Comparison of ENCODE assay signal across 8 cellular contexts in genomic region chr2:165793161-165793778, GRCh38. TPM values are rescaled to one million over a fixed set of nuclear protein-coding genes. Genes with fewer than 3 reads are reported as not detected.
DNase-seq lines count a peak whose midpoint lies in the region; ATAC-seq and TF ChIP-seq lines count a peak whose summit lies in the region.

No MANE protein-coding gene starts in this region.

- peaks cover 0 to 4% of the 10 kb centered on the region in 2 donors for H3K4me1 ChIP-seq in neuronal stem cell (ENCODE audit: control insufficient read depth in 2 of 2, insufficient read depth in 1 of 2, low read depth in 1 of 2, low read length in 2 of 2)

- H2AK5ac ChIP-seq in neuronal stem cell (ENCODE audit: low read depth, low read length) = no peak overlapping the region

- no peak overlapping the region for H2BK5ac ChIP-seq in neuronal stem cell (ENCODE audit: low read length)

- H3K18ac ChIP-seq in neuronal stem cell (ENCODE audit: low read length) = peak overlapping the region; percentile 64

- H3K9me3 ChIP-seq in neuronal stem cell (replicated peaks in 1 of 2; ENCODE audit: control insufficient read depth in 2 of 2, insufficient read depth in 1 of 2, low read depth in 1 of 2, low read length in 2 of 2) = peaks cover 0 to 12% of the 10 kb centered on the region in 2 donors

- no peak overlapping the region for H3K9ac ChIP-seq in neuronal stem cell (ENCODE audit: low read depth, low read length, poor library complexity)

- no peak overlapping the region for H4K8ac ChIP-seq in neuronal stem cell (ENCODE audit: low read depth, low read length)

- H3K4me2 ChIP-seq in neuronal stem cell (ENCODE audit: insufficient read depth, low read length, poor library complexity, severe bottlenecking) = peak overlapping the region; percentile 96

- no peak overlapping the region for H2BK15ac ChIP-seq in neuronal stem cell (ENCODE audit: low read length)

- peak overlapping the region; percentile 71 for H3K14ac ChIP-seq in neuronal stem cell (ENCODE audit: low read length)

- H2AFZ ChIP-seq in neuronal stem cell (ENCODE audit: low read length) = peak overlapping the region; percentile 81

- WGBS in neuronal stem cell (ENCODE audit: extremely low coverage in 2 of 2, insufficient read length in 2 of 2, insufficient replicate concordance in 1 of 2), 2 donors = no CpG with 5 or more reads among the region's 35 CpGs

- H2BK12ac ChIP-seq in neuronal stem cell (ENCODE audit: low read length) = no peak overlapping the region

- no peak for TF ChIP-seq CTCF in VCaP (conservative IDR thresholded peaks at IDR 0.05)
- no peak for TF ChIP-seq CTCF in fibroblast of mammary gland (conservative IDR thresholded peaks at IDR 0.05; ENCODE audit: control insufficient read depth, insufficient read depth, low read depth, low read length)

- no peaks in the 10 kb centered on the region for H3K36me3 ChIP-seq in neuronal stem cell (replicated peaks in 1 of 2; ENCODE audit: control insufficient read depth in 2 of 2, insufficient read depth in 2 of 2, low read length in 2 of 2)

- ATAC-seq in HG02642 (IDR thresholded peaks at IDR 0.05; ENCODE audit: poor library complexity, unreplicated experiment) (peak; percentile 18), HG03039 (IDR thresholded peaks at IDR 0.05; ENCODE audit: unreplicated experiment) (no peak)

- H3K4me3 ChIP-seq in fibroblast of mammary gland (ENCODE audit: control insufficient read depth, low read depth, low read length) (peak overlapping the region; percentile 38), neuronal stem cell (ENCODE audit: low read length in 2 of 2) (peak overlapping the region; percentile 28 to 83)

- H4K91ac ChIP-seq in neuronal stem cell (ENCODE audit: low read depth, low read length, poor library complexity) = no peak overlapping the region

- H3K27ac ChIP-seq in VCaP (peak overlapping the region; percentile 99), neuronal stem cell (replicated peaks; ENCODE audit: low read length) (no peak overlapping the region)

- H3K79me1 ChIP-seq in neuronal stem cell (ENCODE audit: low read depth, low read length) = no peaks in the 10 kb centered on the region

- no peak overlapping the region for H3K4ac ChIP-seq in neuronal stem cell (ENCODE audit: low read length)

- peaks cover 11 to 45% (median 30%) of the 10 kb centered on the region in 3 experiments for H3K27me3 ChIP-seq in neuronal stem cell (ENCODE audit: control insufficient read depth in 3 of 3, insufficient read depth in 3 of 3, low read depth in 1 of 3, low read length in 3 of 3)

- H2BK120ac ChIP-seq in neuronal stem cell (ENCODE audit: low read depth, low read length) = no peak overlapping the region

- peak; percentile 29 for DNase-seq in DMS79 treated with DMSO at 0.1 percent for 48 hours (lab: John Stamatoyannopoulos, UW)
- no peak for DNase-seq in DMS79 (lab: John Stamatoyannopoulos, UW)
- DNase-seq in fibroblast of mammary gland (ENCODE audit: low read depth) = no peak
- peak; percentile 8 for DNase-seq in neuronal stem cell (ENCODE audit: low spot score)
- no peak for DNase-seq in NK-92 (lab: John Stamatoyannopoulos, UW; ENCODE audit: unreplicated experiment)

- no peak overlapping the region for H3K23ac ChIP-seq in neuronal stem cell (ENCODE audit: low read depth, low read length, poor library complexity)

RNA-seq across cellular contexts. Expression of gene GALNT3, which starts 0.8 kb away (rescaled TPM):
- polyA plus RNA-seq in neuronal stem cell (2013, experiment 1 of 2) = 0.04 TPM
- polyA plus RNA-seq in neuronal stem cell (2013, experiment 2 of 2) = 0.04 TPM

Comparison
In these comparisons a context has a peak if more than half of its experiments do, and no peak if none do; other contexts are left out.
1. DNase-seq: peak in DMS79 treated with DMSO at 0.1 percent for 48 hours (single experiment) and neuronal stem cell (single experiment); none in DMS79 (single experiment), fibroblast of mammary gland (single experiment) and NK-92 (single experiment).